In the genomic region with DNA sequence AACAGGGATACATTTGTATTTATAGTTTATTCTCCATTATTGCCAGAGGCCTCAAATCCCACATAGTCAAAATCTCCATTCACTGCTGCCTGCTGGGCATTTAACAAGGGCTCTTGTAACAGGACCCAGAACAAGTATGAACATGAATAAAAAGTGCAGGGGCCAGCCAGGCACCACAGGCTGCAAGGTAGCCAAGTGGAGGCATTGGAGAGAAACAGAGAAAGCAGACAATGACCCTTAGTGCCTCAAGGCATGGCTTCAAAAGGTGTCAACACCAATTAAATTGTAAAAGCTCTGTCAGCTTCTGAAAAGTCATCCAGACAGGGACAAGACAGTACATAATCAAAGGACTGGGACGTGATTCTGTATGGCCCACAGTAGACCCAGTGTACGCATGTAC, we compare ENCODE assay signal across 15 cellular contexts.
"Had no signal": no experiment of that assay in that cellular context is flagged by ENCODE, and none has a peak within 500 bp of the region (broad histone marks: within the 10 kb centered on the region; RNA-seq: fewer than 3 reads in every experiment).

No MANE protein-coding gene starts in this region.

- H3K36me3 ChIP-seq: brain microvascular endothelial cell, esophagus squamous epithelium, left lung, sigmoid colon, transverse colon had no signal

- H3K9me3 ChIP-seq: esophagus squamous epithelium, left lung, sigmoid colon, transverse colon had no signal

- ATAC-seq: left lung; stimulated activated naive B cell treated with anti-CD40 and anti-IgM and Interleukin-4, amounts not matched to agents 10 μg/mL and 1 μg/mL and 100 μg/mL, for 72 hours had no signal

- H3K27ac ChIP-seq: brain microvascular endothelial cell, dorsolateral prefrontal cortex, esophagus squamous epithelium, left lung, sigmoid colon, transverse colon had no signal

- H3K4me3 ChIP-seq: dorsolateral prefrontal cortex, esophagus squamous epithelium, left lung, sigmoid colon, transverse colon had no signal

- H3K27me3 ChIP-seq: brain microvascular endothelial cell, dorsolateral prefrontal cortex, esophagus squamous epithelium, left lung, sigmoid colon, transverse colon had no signal

- DNase-seq: activated CD4-positive, alpha-beta memory T cell treated with anti-CD3 and anti-CD28 coated beads for 36 hours; activated CD4-positive, CD25-positive, alpha-beta regulatory T cell treated with anti-CD3 and anti-CD28 coated beads, Interleukin-2, amount 50 U/mL, for 72 hours; activated gamma-delta T cell; activated naive CD8-positive, alpha-beta T cell treated with anti-CD3 and anti-CD28 coated beads for 36 hours; activated T-cell treated with anti-CD3 and anti-CD28 coated beads, Interleukin-2, amount 50 U/mL, for 48 hours; brain microvascular endothelial cell; dorsolateral prefrontal cortex; esophagus squamous epithelium; foreskin fibroblast; left lung; sigmoid colon; stimulated activated CD4-positive, alpha-beta T cell treated with anti-CD3 and anti-CD28 coated beads, Interleukin-2, amount 100 ng/mL, for 24 hours; stimulated activated naive B cell treated with anti-CD40 and anti-IgM and Interleukin-4, amounts not matched to agents 10 μg/mL and 1 μg/mL and 100 μg/mL, for 72 hours; substantia nigra; transverse colon had no signal
